8 cellular contexts compared by ENCODE assay signal in genomic region chr1:200620273-200621131, GRCh38. TPM values are rescaled to one million over a fixed set of nuclear protein-coding genes. Genes with fewer than 3 reads are reported as not detected.
A peak's percentile ranks its signal among the peaks of the same experiment; 100 is the strongest.
DNase-seq lines count a peak whose midpoint lies in the region; ATAC-seq and TF ChIP-seq lines count a peak whose summit lies in the region.

Gene KIF14, minus strand, starts transcription at chr1:200620751. Its CDS starts 2,028 bp downstream, at chr1:200618723.

- H3K27ac ChIP-seq in cardiac muscle cell (peak within 1 kb of the TSS; percentile 70), upper lobe of left lung (peak within 1 kb of the TSS; percentile 59 to 84 (median 66))

- H3K4me3 ChIP-seq in GM12864 (ENCODE audit: low read depth, low read length) = peak within 1 kb of the TSS; percentile 65
- H3K4me3 ChIP-seq in cardiac muscle cell = peak within 1 kb of the TSS; percentile 76
- H3K4me3 ChIP-seq in upper lobe of left lung = peak within 1 kb of the TSS; percentile 62 to 78 (median 72)

- H3K4me1 ChIP-seq in cardiac muscle cell (ENCODE audit: low read depth) (peaks cover 15% of the 10 kb centered on the region), upper lobe of left lung (peaks cover 4 to 16% (median 10%) of the 10 kb centered on the region in 4 donors)

- DNase-seq in GM12864 (ENCODE audit: low read depth) = peak; percentile 86
- DNase-seq in NCI-H1105 treated with DMSO at 0.1 percent for 48 hours (lab: John Stamatoyannopoulos, UW) = peak; percentile 95
- peak; percentile 99 for DNase-seq in SKM-1 treated with dmso at 0.1 percent for 144 hours (lab: John Stamatoyannopoulos, UW; ENCODE audit: unreplicated experiment)
- peak; percentile 91 for DNase-seq in activated naive CD4-positive, alpha-beta T cell treated with anti-CD3 and anti-CD28 coated beads, Interleukin-2, amount 50 U/mL, for 72 hours (ENCODE audit: low spot score in 2 of 2)
- peak; percentile 92 to 97 for DNase-seq in cardiac muscle cell (ENCODE audit: low read depth in 1 of 2, low spot score in 1 of 2)
- DNase-seq in pons (ENCODE audit: low spot score) = peak; percentile 83
- peak; percentile 96 to 97 for DNase-seq in upper lobe of left lung

- ATAC-seq in HG02678 (IDR thresholded peaks at IDR 0.05; ENCODE audit: unreplicated experiment) (peak; percentile 95), upper lobe of left lung (ENCODE audit: low FRiP score in 2 of 2) (peak; percentile 99 to 100)
- ATAC-seq in activated naive CD4-positive, alpha-beta T cell treated with anti-CD3 and anti-CD28 coated beads, Interleukin-2, amount 50 U/mL, for 72 hours = peak; percentile 88 to 91

- peaks cover 0 to 26% of the 10 kb centered on the region in 2 donors for H3K36me3 Mint-ChIP-seq in activated naive CD4-positive, alpha-beta T cell treated with anti-CD3 and anti-CD28 coated beads, Interleukin-2, amount 50 U/mL, for 72 hours

- 1% methylated on average over 32 to 37 of the region's 59 CpGs for WGBS in upper lobe of left lung, 2 donors

- no peaks in the 10 kb centered on the region for H3K9me3 Mint-ChIP-seq in activated naive CD4-positive, alpha-beta T cell treated with anti-CD3 and anti-CD28 coated beads, Interleukin-2, amount 50 U/mL, for 72 hours

- H3K36me3 ChIP-seq in cardiac muscle cell = no peaks in the 10 kb centered on the region
- H3K36me3 ChIP-seq in upper lobe of left lung = no peaks in the 10 kb centered on the region

- no peak for TF ChIP-seq EP300 in upper lobe of left lung (IDR thresholded peaks at IDR 0.05)

- no peaks in the 10 kb centered on the region for H3K27me3 ChIP-seq in cardiac muscle cell
- no peaks in the 10 kb centered on the region for H3K27me3 ChIP-seq in upper lobe of left lung

- TF ChIP-seq POLR2A in upper lobe of left lung (IDR thresholded peaks at IDR 0.05) = peak in 1 of 4 donors; percentile 22

- H3K27ac Mint-ChIP-seq in activated naive CD4-positive, alpha-beta T cell treated with anti-CD3 and anti-CD28 coated beads, Interleukin-2, amount 50 U/mL, for 72 hours = peak within 1 kb of the TSS; percentile 90

- H3K9me3 ChIP-seq in cardiac muscle cell (ENCODE audit: low read depth) = no peaks in the 10 kb centered on the region
- no peaks in the 10 kb centered on the region for H3K9me3 ChIP-seq in upper lobe of left lung

- TF ChIP-seq CTCF in GM12864 (IDR thresholded peaks at IDR 0.05; ENCODE audit: low read depth, low read length, missing control alignments) (no peak), cardiac muscle cell (IDR thresholded peaks at IDR 0.05; ENCODE audit: low read depth, low read length) (no peak), upper lobe of left lung (IDR thresholded peaks at IDR 0.05) (no peak)

RNA-seq across cellular contexts. Expression of gene KIF14, which starts in this region (rescaled TPM):
- 10 to 100 TPM; 17.8 to 18.7 TPM for total RNA-seq in activated naive CD4-positive, alpha-beta T cell treated with anti-CD3 and anti-CD28 coated beads, Interleukin-2, amount 50 U/mL, for 72 hours
- 1.3 and 14.2 TPM in 2 replicates for total RNA-seq in cardiac muscle cell
- polyA plus RNA-seq in cardiac muscle cell = 1.7 and 10.2 TPM in 2 replicates
- total RNA-seq in upper lobe of left lung = 1 to 10 TPM in 1 of 6 donors, under 1 TPM in 5; 0.20 to 1.0 (median 0.70) TPM

Comparison
In these comparisons a context has a peak if more than half of its experiments do, and no peak if none do; other contexts are left out.
1. Peak in every context shown above with its lines: DNase-seq, ATAC-seq, H3K4me3 ChIP-seq and H3K27ac ChIP-seq.